In the genomic region with DNA sequence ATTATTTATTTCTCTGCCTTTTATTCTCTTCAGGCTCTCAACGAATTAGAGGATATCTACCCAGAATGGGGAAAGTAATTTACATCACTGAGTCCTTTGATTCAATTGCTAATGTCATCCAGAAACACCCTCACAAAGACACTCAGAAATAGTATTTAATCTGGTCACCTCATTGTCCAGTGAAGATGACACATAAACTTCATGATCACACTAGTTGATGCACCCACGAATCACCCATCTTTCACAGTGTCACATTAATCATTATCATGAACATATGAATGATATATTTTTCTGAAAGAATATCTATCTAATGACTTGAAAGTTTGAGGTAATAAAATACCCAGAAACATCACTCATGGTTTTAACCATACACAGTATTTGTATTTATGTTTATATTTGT, we compare ENCODE assay signal across 26 cellular contexts.
"Had no signal": no experiment of that assay in that cellular context is flagged by ENCODE, and none has a peak within 500 bp of the region (broad histone marks: within the 10 kb centered on the region; RNA-seq: fewer than 3 reads in every experiment).

No MANE protein-coding gene starts in this region.

- H3K4me1 ChIP-seq: body of pancreas, colonic mucosa had no signal

- H3K4me3 Mint-ChIP-seq: activated CD4-positive, alpha-beta memory T cell treated with anti-CD3 and anti-CD28 coated beads for 36 hours; activated CD4-positive, alpha-beta T cell treated with anti-CD3 and anti-CD28 coated beads for 36 hours; activated CD4-positive, alpha-beta T cell treated with anti-CD3 and anti-CD28 coated beads, Interleukin-2, amount 10 ng/mL, durations not matched to agents 24 days and 14 days; activated CD8-positive, alpha-beta memory T cell treated with anti-CD3 and anti-CD28 coated beads, Interleukin-2, amount 10 ng/mL, durations not matched to agents 7 days and 5 days; activated CD8-positive, alpha-beta T cell treated with anti-CD3 and anti-CD28 coated beads, Interleukin-2, amount 10 ng/mL, durations not matched to agents 7 days and 5 days; activated naive CD8-positive, alpha-beta T cell; activated T-cell treated with anti-CD3 and anti-CD28 coated beads, Interleukin-2, amount 50 U/mL, for 24 hours; activated T-helper 17 cell treated with anti-CD3 and anti-CD28 coated beads, Interleukin-2, amount 50 U/mL, for 72 hours had no signal

- ATAC-seq: activated CD4-positive, alpha-beta T cell treated with anti-CD3 and anti-CD28 coated beads for 36 hours; activated CD8-positive, alpha-beta memory T cell treated with anti-CD3 and anti-CD28 coated beads, Interleukin-2, amount 10 ng/mL, durations not matched to agents 7 days and 5 days; activated CD8-positive, alpha-beta T cell treated with anti-CD3 and anti-CD28 coated beads, Interleukin-2, amount 10 ng/mL, durations not matched to agents 7 days and 5 days; activated T-helper 17 cell treated with anti-CD3 and anti-CD28 coated beads, Interleukin-2, amount 50 U/mL, for 72 hours; body of pancreas; esophagus mucosa had no signal

- H3K4me3 ChIP-seq: body of pancreas, cardiac muscle cell, colonic mucosa had no signal

- H3K9me3 Mint-ChIP-seq: activated CD4-positive, alpha-beta memory T cell treated with anti-CD3 and anti-CD28 coated beads for 36 hours; activated CD4-positive, alpha-beta T cell treated with anti-CD3 and anti-CD28 coated beads, Interleukin-2, amount 10 ng/mL, durations not matched to agents 24 days and 14 days had no signal

- H3K27me3 Mint-ChIP-seq: activated CD4-positive, alpha-beta memory T cell treated with anti-CD3 and anti-CD28 coated beads for 36 hours; activated CD4-positive, alpha-beta T cell treated with anti-CD3 and anti-CD28 coated beads for 36 hours; activated CD4-positive, alpha-beta T cell treated with anti-CD3 and anti-CD28 coated beads, Interleukin-2, amount 10 ng/mL, durations not matched to agents 24 days and 14 days; activated CD8-positive, alpha-beta memory T cell treated with anti-CD3 and anti-CD28 coated beads, Interleukin-2, amount 10 ng/mL, durations not matched to agents 7 days and 5 days; activated naive CD8-positive, alpha-beta T cell; activated T-cell treated with anti-CD3 and anti-CD28 coated beads, Interleukin-2, amount 50 U/mL, for 24 hours; activated T-helper 17 cell treated with anti-CD3 and anti-CD28 coated beads, Interleukin-2, amount 50 U/mL, for 72 hours had no signal

- H3K27me3 ChIP-seq: body of pancreas, cardiac muscle cell, colonic mucosa had no signal

- H3K9me3 ChIP-seq: body of pancreas, colonic mucosa had no signal

- H3K27ac ChIP-seq: body of pancreas, cardiac muscle cell, colonic mucosa had no signal

- H3K27ac Mint-ChIP-seq: activated CD4-positive, alpha-beta memory T cell treated with anti-CD3 and anti-CD28 coated beads for 36 hours; activated CD4-positive, alpha-beta T cell treated with anti-CD3 and anti-CD28 coated beads for 36 hours; activated CD4-positive, alpha-beta T cell treated with anti-CD3 and anti-CD28 coated beads, Interleukin-2, amount 10 ng/mL, durations not matched to agents 24 days and 14 days; activated CD8-positive, alpha-beta memory T cell treated with anti-CD3 and anti-CD28 coated beads, Interleukin-2, amount 10 ng/mL, durations not matched to agents 7 days and 5 days; activated CD8-positive, alpha-beta T cell treated with anti-CD3 and anti-CD28 coated beads, Interleukin-2, amount 10 ng/mL, durations not matched to agents 7 days and 5 days; activated naive CD8-positive, alpha-beta T cell; activated T-cell treated with anti-CD3 and anti-CD28 coated beads, Interleukin-2, amount 50 U/mL, for 24 hours; activated T-helper 17 cell treated with anti-CD3 and anti-CD28 coated beads, Interleukin-2, amount 50 U/mL, for 72 hours had no signal

- H3K36me3 ChIP-seq: cardiac muscle cell, colonic mucosa had no signal

- H3K4me1 Mint-ChIP-seq: activated CD4-positive, alpha-beta T cell treated with anti-CD3 and anti-CD28 coated beads for 36 hours; activated CD4-positive, alpha-beta T cell treated with anti-CD3 and anti-CD28 coated beads, Interleukin-2, amount 10 ng/mL, durations not matched to agents 24 days and 14 days; activated CD8-positive, alpha-beta memory T cell treated with anti-CD3 and anti-CD28 coated beads, Interleukin-2, amount 10 ng/mL, durations not matched to agents 7 days and 5 days; activated T-helper 17 cell treated with anti-CD3 and anti-CD28 coated beads, Interleukin-2, amount 50 U/mL, for 72 hours had no signal

- H3K36me3 Mint-ChIP-seq: activated CD4-positive, alpha-beta memory T cell treated with anti-CD3 and anti-CD28 coated beads for 36 hours; activated CD8-positive, alpha-beta memory T cell treated with anti-CD3 and anti-CD28 coated beads, Interleukin-2, amount 10 ng/mL, durations not matched to agents 7 days and 5 days; activated naive CD8-positive, alpha-beta T cell had no signal

- DNase-seq: activated CD4-positive, alpha-beta memory T cell treated with anti-CD3 and anti-CD28 coated beads for 36 hours; activated CD4-positive, alpha-beta T cell treated with anti-CD3 and anti-CD28 coated beads for 36 hours; activated CD4-positive, alpha-beta T cell treated with anti-CD3 and anti-CD28 coated beads, Interleukin-2, amount 10 ng/mL, durations not matched to agents 24 days and 14 days; activated CD4-positive, CD25-positive, alpha-beta regulatory T cell; activated CD4-positive, CD25-positive, alpha-beta regulatory T cell treated with anti-CD3 and anti-CD28 coated beads, Interleukin-2, amount 50 U/mL, for 72 hours; activated CD8-positive, alpha-beta memory T cell treated with anti-CD3 and anti-CD28 coated beads, Interleukin-2, amount 10 ng/mL, durations not matched to agents 7 days and 5 days; activated CD8-positive, alpha-beta memory T cell treated with anti-CD3 and anti-CD28 coated beads, Interleukin-2, amount 50 U/mL, for 4 hours; activated CD8-positive, alpha-beta T cell treated with anti-CD3 and anti-CD28 coated beads, Interleukin-2, amount 10 ng/mL, durations not matched to agents 7 days and 5 days; activated effector memory CD4-positive, alpha-beta T cell treated with Interleukin-2 at 50 U/mL for 16 hours; activated gamma-delta T cell treated with Interleukin-2 at 50 U/mL for 16 hours; activated naive CD4-positive, alpha-beta T cell treated with anti-CD3 and anti-CD28 coated beads, Interleukin-2, amount 50 U/mL, for 16 hours; activated naive CD4-positive, alpha-beta T cell treated with Interleukin-2 at 50 U/mL for 16 hours; activated T-cell treated with anti-CD3 and anti-CD28 coated beads, Interleukin-2, amount 50 U/mL, for 24 hours; amniotic stem cell; aorta; body of pancreas; central memory CD4-positive, alpha-beta T cell; cerebellar nuclear complex; colonic mucosa; effector CD8-positive, alpha-beta T cell; head of caudate nucleus; T-helper 2 cell had no signal
